Comparison of ENCODE assay signal across 1 cellular context in the genomic region with DNA sequence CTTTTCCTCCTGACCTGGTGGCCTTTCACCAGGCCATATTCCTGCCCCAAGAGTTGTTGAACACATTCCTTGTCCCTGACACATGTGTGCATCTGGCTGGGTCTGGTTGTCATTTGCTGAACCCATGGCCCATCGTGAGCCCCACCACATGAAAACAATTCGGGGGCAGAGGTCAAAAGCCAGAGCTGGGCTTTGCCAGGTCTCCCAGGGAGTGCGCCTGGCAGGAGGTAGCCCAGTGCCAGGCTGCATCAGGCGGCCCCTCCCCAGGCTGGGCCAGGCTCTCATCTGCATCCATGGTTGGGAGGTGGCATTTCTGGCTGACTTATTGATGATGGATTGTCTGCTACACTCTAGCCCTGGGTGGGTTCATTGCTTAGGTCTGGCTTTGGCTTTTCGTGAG.
TF ChIP-seq lines count a peak whose summit lies in the region.

No MANE protein-coding gene starts in this region.

TF ChIP-seq in H1, 55 proteins besides CTCF, POLR2A, EP300 and RAD21:
- TF ChIP-seq TEAD4 (IDR thresholded peaks at IDR 0.05; ENCODE audit: low read depth, low read length) (no peak), POLR2AphosphoS5 (IDR thresholded peaks at IDR 0.05; ENCODE audit: low read depth, low read length) (no peak), KDM4A (IDR thresholded peaks at IDR 0.05; ENCODE audit: low read depth, low read length, severe bottlenecking) (no peak), HDAC6 (IDR thresholded peaks at IDR 0.05; ENCODE audit: low read depth, low read length) (no peak), CEBPB (IDR thresholded peaks at IDR 0.05; ENCODE audit: low read depth, low read length) (no peak), TBP (IDR thresholded peaks at IDR 0.05; ENCODE audit: low read depth, low read length) (no peak), BRCA1 (IDR thresholded peaks at IDR 0.05; ENCODE audit: low read depth, low read length) (no peak), CHD2 (IDR thresholded peaks at IDR 0.05; ENCODE audit: low read length) (no peak), JUND (IDR thresholded peaks at IDR 0.05; ENCODE audit: low read length) (no peak), SRF (IDR thresholded peaks at IDR 0.05; ENCODE audit: low read depth, low read length) (no peak), CTBP2 (IDR thresholded peaks at IDR 0.05; ENCODE audit: borderline replicate concordance, insufficient read depth, insufficient read length, low read length) (no peak), TCF12 (IDR thresholded peaks at IDR 0.05; ENCODE audit: low read depth, low read length) (no peak), EZH2 (IDR thresholded peaks at IDR 0.05; ENCODE audit: low read depth, low read length, severe bottlenecking) (no peak), EGR1 (IDR thresholded peaks at IDR 0.05; ENCODE audit: borderline replicate concordance, low read depth, low read length) (no peak), SUZ12 (IDR thresholded peaks at IDR 0.05; ENCODE audit: low read length) (no peak), JUN (IDR thresholded peaks at IDR 0.05; ENCODE audit: low read depth, low read length) (no peak), BACH1 (IDR thresholded peaks at IDR 0.05; ENCODE audit: low read length) (no peak), SIX5 (IDR thresholded peaks at IDR 0.05; ENCODE audit: low read depth, low read length) (no peak)
- TF ChIP-seq, protein P1, sequence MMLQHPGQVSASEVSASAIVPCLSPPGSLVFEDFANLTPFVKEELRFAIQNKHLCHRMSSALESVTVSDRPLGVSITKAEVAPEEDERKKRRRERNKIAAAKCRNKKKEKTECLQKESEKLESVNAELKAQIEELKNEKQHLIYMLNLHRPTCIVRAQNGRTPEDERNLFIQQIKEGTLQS (IDR thresholded peaks at IDR 0.05; ENCODE audit: insufficient read depth, low read depth, low read length) = no peak
